8 cellular contexts compared by ENCODE assay signal in the genomic region with DNA sequence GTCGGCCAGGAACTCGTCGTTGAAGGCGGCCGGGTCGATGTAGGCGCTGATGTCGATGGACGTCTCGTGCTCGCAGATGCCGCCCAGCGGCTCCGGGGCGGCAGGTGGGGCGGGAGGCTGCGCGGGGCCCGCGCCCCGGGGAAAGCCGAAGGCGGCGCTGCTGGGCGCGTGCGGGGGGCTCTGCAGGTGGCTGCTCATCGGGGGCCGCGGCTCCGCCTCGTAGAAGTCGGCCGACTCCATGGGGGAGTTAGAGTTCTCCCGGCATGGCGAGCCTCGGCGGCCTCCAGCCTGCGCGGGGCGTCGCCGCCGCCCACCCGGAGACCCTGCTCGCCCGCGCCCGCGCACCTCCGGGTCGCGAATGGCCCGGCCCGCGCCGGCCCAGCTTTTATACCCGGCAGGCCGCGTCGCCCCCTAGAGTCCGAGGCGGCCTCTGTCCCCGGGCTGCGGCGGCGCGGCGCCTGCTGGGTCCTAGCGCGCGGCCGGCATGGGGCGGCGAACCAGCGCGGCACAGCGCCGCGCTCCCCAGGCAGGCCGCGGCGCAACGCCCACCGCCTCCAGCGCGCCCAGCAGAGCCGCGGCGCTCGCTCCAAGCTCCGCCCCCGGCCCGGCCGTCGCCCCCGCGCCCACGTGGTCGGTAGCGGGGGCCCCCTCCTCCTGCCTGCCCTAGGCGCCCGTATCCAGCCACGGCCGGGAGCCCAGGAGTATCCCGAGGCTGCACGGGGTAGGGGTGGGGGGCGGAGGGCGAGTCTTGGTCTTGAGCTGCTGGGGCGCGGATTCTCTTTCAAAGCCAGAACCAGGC. TPM values are rescaled to one million over a fixed set of nuclear protein-coding genes. Genes with fewer than 3 reads are reported as not detected.
DNase-seq lines count a peak whose midpoint lies in the region; ATAC-seq, FAIRE-seq and TF ChIP-seq lines count a peak whose summit lies in the region.

A gene (minus strand): TSS at position 360 of the 799 bp plus-strand sequence. CDS start 120 bp downstream, at position 240.

- TF ChIP-seq CTCF in heart right ventricle (IDR thresholded peaks at IDR 0.05), result peak in 8 of 9 donors; percentile 24 to 69 (median 48)

- ATAC-seq in GM21576 (IDR thresholded peaks at IDR 0.05; ENCODE audit: unreplicated experiment) (peak; percentile 83), heart right ventricle (peak; percentile 79 to 94 (median 89))

- H3K4me1 ChIP-seq in adipocyte (ENCODE audit: control insufficient read depth, insufficient read depth, low read length), result peaks cover 18% of the 10 kb centered on the region
- peaks cover 3 to 46% (median 22%) of the 10 kb centered on the region in 9 donors for H3K4me1 ChIP-seq in heart right ventricle
- H3K4me1 ChIP-seq in trophoblast cell (ENCODE audit: control insufficient read depth in 1 of 2, insufficient read depth in 2 of 2, low read length in 2 of 2), result peaks cover 37 to 49% of the 10 kb centered on the region in 2 experiments

- H4K8ac ChIP-seq in trophoblast cell (ENCODE audit: low read depth, low read length), result peak within 1 kb of the TSS; percentile 89

- in situ Hi-C loops in SK-MEL-5 (cut with HindIII; ENCODE audit: low pct_unique_long_range_greater_than_20kb, low sequenced_read_pairs), result no loop called here

- H2BK5ac ChIP-seq in trophoblast cell (ENCODE audit: low read depth, low read length, poor library complexity), result peak within 1 kb of the TSS; percentile 59

- H3K4me3 ChIP-seq in adipocyte (ENCODE audit: low read length) (peak within 1 kb of the TSS; percentile 84), heart right ventricle (peak within 1 kb of the TSS; percentile 54 to 90 (median 79)), trophoblast cell (ENCODE audit: low read depth, low read length) (peak within 1 kb of the TSS; percentile 82)

- H2AFZ ChIP-seq in trophoblast cell (ENCODE audit: insufficient read depth, low read length, poor library complexity), result peak within 1 kb of the TSS; percentile 69

- no peak for FAIRE-seq in urothelium cell line (lab: Jason Lieb, UNC)

- H3K79me1 ChIP-seq in trophoblast cell (ENCODE audit: low read length), result peaks cover 39% of the 10 kb centered on the region

- H3K9me3 ChIP-seq in adipocyte (ENCODE audit: control insufficient read depth, low read length) (no peaks in the 10 kb centered on the region), heart right ventricle (no peaks in the 10 kb centered on the region), trophoblast cell (ENCODE audit: insufficient read depth, low read depth, low read length) (peaks cover 2% of the 10 kb centered on the region)

- H3K27ac ChIP-seq in heart right ventricle, result peak within 1 kb of the TSS in 9 of 10 donors; percentile 34 to 86 (median 63)
- H3K27ac ChIP-seq in trophoblast cell (ENCODE audit: low read depth, low read length), result peak within 1 kb of the TSS; percentile 94

- 1% methylated on average over 71 to 111 of the region's 111 CpGs for WGBS in heart right ventricle, 2 donors
- no CpG with 5 or more reads among the region's 111 CpGs for WGBS in trophoblast cell (ENCODE audit: extremely low coverage, insufficient coverage, insufficient read length)

- H2BK12ac ChIP-seq in trophoblast cell (ENCODE audit: low read length), result peak within 1 kb of the TSS; percentile 19

- peak within 1 kb of the TSS; percentile 92 for H3K14ac ChIP-seq in trophoblast cell (ENCODE audit: low read length)

- H3K27me3 ChIP-seq in adipocyte (replicated peaks; ENCODE audit: control insufficient read depth, insufficient read depth, low read length) (no peaks in the 10 kb centered on the region), heart right ventricle (peaks cover 5 to 51% (median 36%) of the 10 kb centered on the region in 7 donors), trophoblast cell (ENCODE audit: insufficient read depth, low read length) (peaks cover 5% of the 10 kb centered on the region)

- H4K12ac ChIP-seq in trophoblast cell (ENCODE audit: low read depth, low read length), result peak within 1 kb of the TSS; percentile 79

- H3K23ac ChIP-seq in trophoblast cell (ENCODE audit: low read length), result no peak within 1 kb of the TSS

- peak within 1 kb of the TSS; percentile 89 for H3K4ac ChIP-seq in trophoblast cell (ENCODE audit: low read depth, low read length)

- peak within 1 kb of the TSS; percentile 96 for H4K91ac ChIP-seq in trophoblast cell (ENCODE audit: low read depth, low read length)

- H3K9ac ChIP-seq in adipocyte (ENCODE audit: low read length) (peak within 1 kb of the TSS; percentile 93), trophoblast cell (ENCODE audit: low read length) (peak within 1 kb of the TSS; percentile 79)

- peak within 1 kb of the TSS; percentile 71 for H2AK5ac ChIP-seq in trophoblast cell (ENCODE audit: low read length)

- H3K4me2 ChIP-seq in trophoblast cell (ENCODE audit: low read length), result peak within 1 kb of the TSS; percentile 96

- DNase-seq in DMS79 (lab: John Stamatoyannopoulos, UW) (peak; percentile 65), KG1 (lab: John Stamatoyannopoulos, UW) (peak; percentile 47), SK-MEL-5 (ENCODE audit: low read depth, low spot score) (peak; percentile 76), adipocyte (ENCODE audit: low read depth) (peak; percentile 91), heart right ventricle (peak; percentile 69 to 82), trophoblast cell (peak; percentile 94 to 96), urothelium cell line (ENCODE audit: low spot score) (peak; percentile 71)

- intact Hi-C loops in heart right ventricle (cut with DNase I), result loop anchor here in 8 of 10 donors (5.0 to 10.0 kb wide), 6 partner anchors 70 to 105 kb away; a partner anchor contains a TSS

- H3K36me3 ChIP-seq in adipocyte (ENCODE audit: control insufficient read depth, insufficient read depth, low read length, severe bottlenecking) (no peaks in the 10 kb centered on the region), heart right ventricle (no peaks in the 10 kb centered on the region), trophoblast cell (ENCODE audit: control insufficient read depth in 1 of 2, insufficient read depth in 2 of 2, low read length in 2 of 2) (no peaks in the 10 kb centered on the region)

- H3K79me2 ChIP-seq in trophoblast cell (ENCODE audit: control insufficient read depth, insufficient read depth, low read length, poor library complexity), result peaks cover 27% of the 10 kb centered on the region

- peak within 1 kb of the TSS; percentile 73 for H2BK120ac ChIP-seq in trophoblast cell (ENCODE audit: insufficient read depth, low read length, poor library complexity)

- peak within 1 kb of the TSS; percentile 75 for H3K18ac ChIP-seq in trophoblast cell (ENCODE audit: low read length)

RNA-seq across cellular contexts. Expression of the gene that starts here (rescaled TPM):
- total RNA-seq in SK-MEL-5 (2014; rRNA removed; shearing (Covaris generic)), result 2.4 and 2.5 TPM in 2 replicates
- polyA plus RNA-seq in SK-MEL-5 (2015; cell fraction: cytosol; rRNA removed), result 4.1 and 5.2 TPM in 2 replicates
- 0.76 and 1.1 TPM in 2 replicates for polyA plus RNA-seq in SK-MEL-5 (2015; cell fraction: nucleus; rRNA removed)
- 1 to 10 TPM in 8 of 10 donors, under 1 TPM in 2; 0.71 to 7.7 (median 2.8) TPM for total RNA-seq in heart right ventricle
- polyA plus RNA-seq in heart right ventricle, result 1 to 10 TPM; 3.4 to 4.4 TPM
- polyA plus RNA-seq in trophoblast cell (2013), result 148 and 169 TPM in 2 replicates

Comparison
In these comparisons a context has a peak if more than half of its experiments do, and no peak if none do; other contexts are left out.
1. Peak in every context shown above with its lines: DNase-seq, ATAC-seq, H3K4me3 ChIP-seq and H3K27ac ChIP-seq.